27 cellular contexts compared by ENCODE assay signal in genomic region chr4:94135701-94136100, GRCh38.
"Had no signal": no experiment of that assay in that cellular context is flagged by ENCODE, and none has a peak within 500 bp of the region (broad histone marks: within the 10 kb centered on the region; RNA-seq: fewer than 3 reads in every experiment).

No MANE protein-coding gene starts in this region.

- DNase-seq: activated CD4-positive, alpha-beta memory T cell treated with anti-CD3 and anti-CD28 coated beads, Interleukin-2, amount 10 ng/mL, durations not matched to agents 7 days and 5 days; activated CD4-positive, alpha-beta T cell treated with anti-CD3 and anti-CD28 coated beads for 1 hour; activated CD4-positive, alpha-beta T cell treated with anti-CD3 and anti-CD28 coated beads for 4 hours; activated CD4-positive, alpha-beta T cell treated with anti-CD3 and anti-CD28 coated beads, Interleukin-2, amount 10 ng/mL, durations not matched to agents 7 days and 5 days; activated CD4-positive, alpha-beta T cell treated with anti-CD3 and anti-CD28 coated beads, Interleukin-2, amount 50 U/mL, for 4 hours; activated CD4-positive, CD25-positive, alpha-beta regulatory T cell; activated CD8-positive, alpha-beta memory T cell treated with anti-CD3 and anti-CD28 coated beads, Interleukin-2, amount 50 U/mL, for 48 hours; activated gamma-delta T cell; activated naive CD4-positive, alpha-beta T cell; activated naive CD4-positive, alpha-beta T cell treated with anti-CD3 and anti-CD28 coated beads, Interleukin-2, amount 10 ng/mL, durations not matched to agents 7 days and 5 days; activated naive CD8-positive, alpha-beta T cell treated with anti-CD3 and anti-CD28 coated beads, Interleukin-2, amount 10 ng/mL, durations not matched to agents 7 days and 5 days; activated T-cell treated with anti-CD3 and anti-CD28 coated beads for 4 hours; activated T-cell treated with anti-CD3 and anti-CD28 coated beads, Interleukin-2, amount 50 U/mL, for 24 hours; activated T-cell treated with anti-CD3 and anti-CD28 coated beads, Interleukin-2, amount 50 U/mL, for 72 hours; brain microvascular endothelial cell; cortex of kidney; effector CD8-positive, alpha-beta T cell; foreskin fibroblast; head of caudate nucleus; T-helper 2 cell had no signal

- H3K27ac ChIP-seq: brain microvascular endothelial cell had no signal

- FAIRE-seq: astrocyte, bronchial epithelial cell, colon, endometrium, frontal cortex had no signal

- ATAC-seq: activated naive CD4-positive, alpha-beta T cell treated with anti-CD3 and anti-CD28 coated beads, Interleukin-2, amount 50 U/mL, for 72 hours; activated T-cell treated with anti-CD3 and anti-CD28 coated beads, Interleukin-2, amount 50 U/mL, for 72 hours; esophagus mucosa had no signal

- H3K36me3 ChIP-seq: brain microvascular endothelial cell had no signal

- H3K27me3 ChIP-seq: brain microvascular endothelial cell had no signal
